10 cellular contexts compared by ENCODE assay signal in genomic region chr9:99040911-99041582, GRCh38.
DNase-seq lines count a peak whose midpoint lies in the region; ATAC-seq and TF ChIP-seq lines count a peak whose summit lies in the region.
"Had no signal": no experiment of that assay in that cellular context is flagged by ENCODE, and none has a peak within 500 bp of the region (broad histone marks: within the 10 kb centered on the region; RNA-seq: fewer than 3 reads in every experiment).

No MANE protein-coding gene starts in this region.

- H3K4me1 Mint-ChIP-seq in stimulated activated naive CD8-positive, alpha-beta T cell treated with anti-CD3 and anti-CD28 coated beads, Interleukin-15, amount 100 ng/mL, for 72 hours = peaks cover 36% of the 10 kb centered on the region

- H3K9me3 ChIP-seq in adipocyte (ENCODE audit: control insufficient read depth, low read length) = peaks cover 8% of the 10 kb centered on the region

- peaks cover 5 to 19% of the 10 kb centered on the region in 2 donors for H3K9me3 Mint-ChIP-seq in stimulated activated naive CD8-positive, alpha-beta T cell treated with anti-CD3 and anti-CD28 coated beads, Interleukin-15, amount 100 ng/mL, for 72 hours

- H3K27ac Mint-ChIP-seq in stimulated activated naive CD8-positive, alpha-beta T cell treated with anti-CD3 and anti-CD28 coated beads, Interleukin-15, amount 100 ng/mL, for 72 hours = no peak overlapping the region
- H3K27ac Mint-ChIP-seq: activated CD4-positive, alpha-beta memory T cell treated with anti-CD3 and anti-CD28 coated beads, Interleukin-2, amount 10 ng/mL, durations not matched to agents 7 days and 5 days; progenitor cell of endocrine pancreas had no signal

- H3K4me3 Mint-ChIP-seq in stimulated activated naive CD8-positive, alpha-beta T cell treated with anti-CD3 and anti-CD28 coated beads, Interleukin-15, amount 100 ng/mL, for 72 hours = no peak overlapping the region
- H3K4me3 Mint-ChIP-seq: activated CD4-positive, alpha-beta memory T cell treated with anti-CD3 and anti-CD28 coated beads, Interleukin-2, amount 10 ng/mL, durations not matched to agents 7 days and 5 days had no signal

- peaks cover 20% of the 10 kb centered on the region for H3K4me1 ChIP-seq in adipocyte (ENCODE audit: control insufficient read depth, insufficient read depth, low read length)

- no peaks in the 10 kb centered on the region for H3K27me3 Mint-ChIP-seq in stimulated activated naive CD8-positive, alpha-beta T cell treated with anti-CD3 and anti-CD28 coated beads, Interleukin-15, amount 100 ng/mL, for 72 hours

- TF ChIP-seq CTCF in kidney epithelial cell (IDR thresholded peaks at IDR 0.05; ENCODE audit: insufficient read depth, low read length, poor library complexity, severe bottlenecking) = no peak

- ATAC-seq in stimulated activated naive CD8-positive, alpha-beta T cell treated with anti-CD3 and anti-CD28 coated beads, Interleukin-15, Interleukin-2, amounts not matched to agents 100 U/mL and 50 U/mL, for 24 hours = peak; percentile 9
- ATAC-seq in stimulated activated naive CD8-positive, alpha-beta T cell treated with anti-CD3 and anti-CD28 coated beads, Interleukin-15, amount 100 ng/mL, for 72 hours = no peak
- no peak for ATAC-seq in HG03039 (IDR thresholded peaks at IDR 0.05; ENCODE audit: unreplicated experiment)

- H3K36me3 ChIP-seq in adipocyte (ENCODE audit: control insufficient read depth, insufficient read depth, low read length, severe bottlenecking) (peaks cover 17% of the 10 kb centered on the region), kidney epithelial cell (ENCODE audit: control insufficient read depth, insufficient read depth, low read length) (no peaks in the 10 kb centered on the region)

- H3K9ac ChIP-seq in adipocyte (ENCODE audit: low read length) = peak overlapping the region; percentile 40

- DNase-seq in stimulated activated naive CD8-positive, alpha-beta T cell treated with anti-CD3 and anti-CD28 coated beads, Interleukin-15, Interleukin-2, amounts not matched to agents 100 U/mL and 50 U/mL, for 24 hours = no peak
- DNase-seq in stimulated activated naive CD8-positive, alpha-beta T cell treated with anti-CD3 and anti-CD28 coated beads, Interleukin-15, amount 100 ng/mL, for 72 hours = no peak
- peak; percentile 69 for DNase-seq in adipocyte (ENCODE audit: low read depth)
- DNase-seq in kidney epithelial cell (ENCODE audit: low read depth) = peak; percentile 59
- DNase-seq in NCI-H1105 (lab: John Stamatoyannopoulos, UW) = no peak
- no peak for DNase-seq in cerebellar nuclear complex (lab: John Stamatoyannopoulos, UW)
- no peak for DNase-seq in NCI-H2227 treated with DMSO at 0.1 percent for 48 hours (lab: John Stamatoyannopoulos, UW)
- DNase-seq: activated CD4-positive, alpha-beta memory T cell treated with anti-CD3 and anti-CD28 coated beads, Interleukin-2, amount 10 ng/mL, durations not matched to agents 7 days and 5 days had no signal

- H3K27me3 ChIP-seq in adipocyte (replicated peaks; ENCODE audit: control insufficient read depth, insufficient read depth, low read length) = no peaks in the 10 kb centered on the region
- H3K27me3 ChIP-seq in kidney epithelial cell (ENCODE audit: control insufficient read depth, insufficient read depth, low read length) = no peaks in the 10 kb centered on the region

- H3K4me3 ChIP-seq in adipocyte (ENCODE audit: low read length) (peak overlapping the region; percentile 1), kidney epithelial cell (ENCODE audit: low read depth, low read length) (no peak overlapping the region)

Comparison
In these comparisons a context has a peak if more than half of its experiments do, and no peak if none do; other contexts are left out.
1. DNase-seq: peak in adipocyte (single experiment) and kidney epithelial cell (single experiment); none in stimulated activated naive CD8-positive, alpha-beta T cell treated with anti-CD3 and anti-CD28 coated beads, Interleukin-15, Interleukin-2, amounts not matched to agents 100 U/mL and 50 U/mL, for 24 hours (single experiment), stimulated activated naive CD8-positive, alpha-beta T cell treated with anti-CD3 and anti-CD28 coated beads, Interleukin-15, amount 100 ng/mL, for 72 hours (0 of 2), NCI-H1105 (single experiment), cerebellar nuclear complex (0 of 2) and NCI-H2227 treated with DMSO at 0.1 percent for 48 hours (single experiment).